In genomic region chr2:38610851-38611801, GRCh38 we compare ENCODE assay signal across 9 cellular contexts. TPM values are rescaled to one million over a fixed set of nuclear protein-coding genes. Genes with fewer than 3 reads are reported as not detected.
DNase-seq lines count a peak whose midpoint lies in the region; ATAC-seq and TF ChIP-seq lines count a peak whose summit lies in the region.
"Had no signal": no experiment of that assay in that cellular context is flagged by ENCODE, and none has a peak within 500 bp of the region (broad histone marks: within the 10 kb centered on the region; RNA-seq: fewer than 3 reads in every experiment).

No MANE protein-coding gene starts in this region.

- H3K79me2 ChIP-seq in MM.1S (ENCODE audit: low read length) = no peaks in the 10 kb centered on the region

- peak overlapping the region; percentile 42; the same call in 1 of the 2 replicates for H3K4me2 ChIP-seq in MM.1S (ENCODE audit: low read depth, low read length)

- peaks cover 24% of the 10 kb centered on the region for H3F3A ChIP-seq in MM.1S (ENCODE audit: insufficient read depth, low read length)

- DNase-seq in MM.1S = peak; percentile 74
- DNase-seq in foreskin fibroblast = peak; percentile 19 to 60
- no peak for DNase-seq in pons (ENCODE audit: low spot score)
- no peak for DNase-seq in NCI-H524 (lab: John Stamatoyannopoulos, UW)
- no peak for DNase-seq in NCI-H1048 (lab: John Stamatoyannopoulos, UW)
- DNase-seq in occipital lobe (lab: John Stamatoyannopoulos, UW) = no peak

- no peaks in the 10 kb centered on the region for H4K20me1 ChIP-seq in MM.1S (ENCODE audit: insufficient read depth, low read length)

- peak overlapping the region; percentile 16; the same call in 1 of the 2 replicates for H3K27ac ChIP-seq in MM.1S (ENCODE audit: low read length)
- H3K27ac ChIP-seq: VCaP had no signal

- peak; percentile 51 for ATAC-seq in GM18505 (IDR thresholded peaks at IDR 0.05; ENCODE audit: unreplicated experiment)
- peak; percentile 76 for ATAC-seq in GM21723 (IDR thresholded peaks at IDR 0.05; ENCODE audit: unreplicated experiment)

- H3K9ac ChIP-seq in MM.1S (ENCODE audit: low read length) = no peak overlapping the region

- H3K36me3 ChIP-seq in MM.1S (replicated peaks; ENCODE audit: insufficient read depth, low read length) = no peaks in the 10 kb centered on the region

- no peaks in the 10 kb centered on the region for H3K9me3 ChIP-seq in MM.1S (replicated peaks; ENCODE audit: insufficient read depth, low read length)

- H3K4me1 ChIP-seq in MM.1S (ENCODE audit: low read length) = peaks cover 40% of the 10 kb centered on the region

- no peaks in the 10 kb centered on the region for H3K9me2 ChIP-seq in MM.1S (replicated peaks; ENCODE audit: insufficient read depth, low read length)

- H3K4me3 ChIP-seq in MM.1S (ENCODE audit: low read length) (no peak overlapping the region), foreskin fibroblast (ENCODE audit: low read depth in 1 of 2, low read length in 2 of 2) (no peak overlapping the region)

- H3K27me3 ChIP-seq in MM.1S (replicated peaks; ENCODE audit: insufficient read depth, low read length) = no peaks in the 10 kb centered on the region

- TF ChIP-seq POLR2A in GM18505 (IDR thresholded peaks at IDR 0.05; ENCODE audit: borderline replicate concordance, extremely low read depth, insufficient read depth, insufficient read length) = no peak

- TF ChIP-seq CTCF in MM.1S (IDR thresholded peaks at IDR 0.05; ENCODE audit: low read length) (no peak), foreskin fibroblast (IDR thresholded peaks at IDR 0.05; ENCODE audit: low read depth, low read length) (no peak)

- 0 out of 2 replicates have a peak overlapping the region, but pooled peaks have one; percentile 8 for H2AFZ ChIP-seq in MM.1S (ENCODE audit: low read length)

RNA-seq across cellular contexts. Expression of gene HNRNPLL, which starts 8.4 kb away (rescaled TPM):
- total RNA-seq in occipital lobe = 110 TPM

RNA-seq across cellular contexts. Expression of gene GALM, which starts 54.8 kb away (rescaled TPM):
- total RNA-seq in occipital lobe = 3.6 TPM

Comparison
In these comparisons a context has a peak if more than half of its experiments do, and no peak if none do; other contexts are left out.
1. DNase-seq: peak in MM.1S (single experiment) and foreskin fibroblast (2 of 2); none in pons (single experiment), NCI-H524 (0 of 2), NCI-H1048 (single experiment) and occipital lobe (single experiment).